ENCODE assay signal across 17 cellular contexts in genomic region chr3:100879445-100879844, GRCh38.
DNase-seq lines count a peak whose midpoint lies in the region; ATAC-seq and TF ChIP-seq lines count a peak whose summit lies in the region.
"Had no signal": no experiment of that assay in that cellular context is flagged by ENCODE, and none has a peak within 500 bp of the region (broad histone marks: within the 10 kb centered on the region; RNA-seq: fewer than 3 reads in every experiment).

No MANE protein-coding gene starts in this region.

- H3K4me1 Mint-ChIP-seq in nephron (peaks cover 40% of the 10 kb centered on the region), MCF 10A (ENCODE audit: insufficient read depth, unreplicated experiment) (peaks cover 6% of the 10 kb centered on the region)
- H3K4me1 Mint-ChIP-seq: CD14-positive monocyte had no signal

- H3K9me3 ChIP-seq in right cardiac atrium (ENCODE audit: control insufficient read depth, low read length), result no peaks in the 10 kb centered on the region
- H3K9me3 ChIP-seq in transverse colon, result no peaks in the 10 kb centered on the region
- H3K9me3 ChIP-seq: A549 had no signal

- H3K4me1 ChIP-seq in right cardiac atrium (ENCODE audit: control insufficient read depth, insufficient read depth, low read length) (no peaks in the 10 kb centered on the region), transverse colon (peaks cover 0 to 12% (median 0%) of the 10 kb centered on the region in 4 donors)

- H3K27me3 ChIP-seq in right cardiac atrium (ENCODE audit: control insufficient read depth, insufficient read depth) (no peaks in the 10 kb centered on the region), transverse colon (no peaks in the 10 kb centered on the region)

- H3K27ac Mint-ChIP-seq in nephron (peak overlapping the region in 2 of 3 experiments; percentile 2 to 75), MCF 10A (ENCODE audit: low read depth, unreplicated experiment) (no peak overlapping the region)
- H3K27ac Mint-ChIP-seq: CD14-positive monocyte; CD8-positive, alpha-beta T cell had no signal

- CTCF ChIA-PET in MCF 10A (lab: Yijun Ruan, JAX), result interaction anchor here (1.4 kb wide), 1 partner anchor 277 kb away, joined by 4 read pairs; no protein-coding TSS in a partner anchor

- 42% methylated on average over 2 of the region's 2 CpGs for WGBS in right cardiac atrium
- 43 to 50% methylated on average over 2 of the region's 2 CpGs for WGBS in transverse colon (ENCODE audit: low coverage in 1 of 2), 2 donors

- no peak overlapping the region for H3K4me3 ChIP-seq in right cardiac atrium (ENCODE audit: low read length)
- H3K4me3 ChIP-seq in transverse colon, result no peak overlapping the region
- H3K4me3 ChIP-seq: A549, GM23248 had no signal

- POLR2A ChIA-PET in MCF 10A (lab: Yijun Ruan, JAX), result no interaction called here

- H3K36me3 Mint-ChIP-seq in nephron (ENCODE audit: low read depth) (no peaks in the 10 kb centered on the region), MCF 10A (ENCODE audit: insufficient read depth, unreplicated experiment) (no peaks in the 10 kb centered on the region)
- H3K36me3 Mint-ChIP-seq: CD14-positive monocyte; CD8-positive, alpha-beta T cell had no signal

- no peak for TF ChIP-seq EP300 in transverse colon (IDR thresholded peaks at IDR 0.05; ENCODE audit: low read depth)

- DNase-seq in right cardiac atrium (no peak), cardiac septum (ENCODE audit: low spot score) (no peak), fibroblast of gingiva (ENCODE audit: low read depth) (peak; percentile 53), transverse colon (no peak), DMS53 (lab: John Stamatoyannopoulos, UW) (no peak), MCF 10A (ENCODE audit: unreplicated experiment) (no peak)
- DNase-seq: CD8-positive, alpha-beta T cell; COR-L47; DMS153; GF-D8 had no signal

- H3K27ac ChIP-seq in right cardiac atrium (ENCODE audit: low read length) (peak overlapping the region; percentile 62), transverse colon (peak overlapping the region in 3 of 4 donors; percentile 7 to 16 (median 14))
- H3K27ac ChIP-seq: A549, GM23248, HL-60 had no signal

- BruUV-seq in MCF 10A (replicated peaks; lab: Mats Ljungman, UMichigan), result no TSS peak

- ATAC-seq in right cardiac atrium (peak in 1 of 2 donors; percentile 40), GM18861 (IDR thresholded peaks at IDR 0.05; ENCODE audit: unreplicated experiment) (no peak)
- ATAC-seq: A549; CD8-positive, alpha-beta T cell; HCT116 had no signal

- intact Hi-C loops in right cardiac atrium (cut with DNase I), result no loop called here
- intact Hi-C loops in cardiac septum (cut with DNase I), result no loop called here
- intact Hi-C loops in transverse colon (cut with DNase I; ENCODE audit: low total_unique reads), result no loop called here
- intact Hi-C loops in MCF 10A (cut with micrococcal nuclease), result no loop called here

- H3K36me3 ChIP-seq in transverse colon, result no peaks in the 10 kb centered on the region

- TF ChIP-seq POLR2A in transverse colon (IDR thresholded peaks at IDR 0.05), result no peak

- TF ChIP-seq CTCF in nephron (IDR thresholded peaks at IDR 0.05; ENCODE audit: unreplicated experiment in 3 of 3) (no peak), transverse colon (IDR thresholded peaks at IDR 0.05) (no peak), MCF 10A (IDR thresholded peaks at IDR 0.05; ENCODE audit: unreplicated experiment) (no peak)

- in situ Hi-C loops in transverse colon (cut with MboI; ENCODE audit: low pct_ligation_motif_present in 1 of 4, low pct_unique_long_range_greater_than_20kb in 1 of 4, low sequenced_read_pairs in 3 of 4), result no loop called here

- H3K27me3 Mint-ChIP-seq in nephron (ENCODE audit: low read depth) (no peaks in the 10 kb centered on the region), MCF 10A (ENCODE audit: insufficient read depth, unreplicated experiment) (no peaks in the 10 kb centered on the region)

- H3K4me3 Mint-ChIP-seq in nephron, result no peak overlapping the region
- H3K4me3 Mint-ChIP-seq in MCF 10A (ENCODE audit: unreplicated experiment), result no peak overlapping the region
- H3K4me3 Mint-ChIP-seq: CD14-positive monocyte; CD8-positive, alpha-beta T cell had no signal

- H3K9me3 Mint-ChIP-seq in nephron, result no peaks in the 10 kb centered on the region
- no peaks in the 10 kb centered on the region for H3K9me3 Mint-ChIP-seq in MCF 10A (ENCODE audit: unreplicated experiment)
- H3K9me3 Mint-ChIP-seq: CD8-positive, alpha-beta T cell had no signal
